Comparison of ENCODE assay signal across 8 cellular contexts in the genomic region with DNA sequence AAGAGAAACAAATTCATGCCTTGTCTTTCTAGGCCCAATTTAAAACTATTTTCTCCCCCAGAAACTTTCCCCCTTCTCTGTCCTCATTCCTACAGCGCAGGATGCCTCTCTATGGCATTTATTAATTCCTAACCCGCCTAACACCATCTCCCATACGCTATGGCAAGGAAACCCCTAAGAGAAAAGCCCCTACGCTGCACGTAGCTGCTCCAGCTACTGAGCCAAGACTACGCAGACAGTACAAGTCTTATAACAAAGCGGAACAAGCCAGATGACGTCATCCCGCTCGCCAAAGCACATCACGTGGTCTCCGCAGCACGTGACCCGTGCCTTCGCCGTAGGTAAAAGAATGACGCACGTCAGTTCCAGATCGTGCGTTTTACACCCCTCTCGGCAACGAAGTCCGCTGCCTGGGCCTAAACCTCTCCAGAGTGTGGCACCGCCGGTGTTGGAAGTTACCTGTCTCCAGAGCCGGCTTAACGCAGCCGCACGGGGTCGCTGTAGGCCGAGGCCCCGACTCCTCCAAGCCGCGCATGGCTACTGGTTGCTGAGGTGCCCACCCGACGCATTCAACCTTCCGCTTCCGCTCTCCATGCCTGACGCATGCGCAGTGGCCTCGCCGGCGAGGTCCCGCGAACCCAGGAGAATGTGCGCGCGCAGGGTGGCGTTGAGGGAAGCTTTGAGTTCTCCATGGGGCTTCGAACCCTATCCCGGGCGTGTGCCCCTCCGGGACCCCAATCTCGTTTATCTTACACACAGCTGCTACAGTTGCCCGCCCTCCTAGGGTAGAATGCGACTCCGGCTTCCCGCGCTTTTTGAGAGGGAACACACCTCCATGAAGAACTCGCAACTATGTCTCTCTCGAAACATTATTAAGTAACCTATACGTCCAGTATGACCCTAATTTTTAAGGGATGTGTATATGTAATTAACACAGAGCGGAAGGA. TPM values are rescaled to one million over a fixed set of nuclear protein-coding genes. Genes with fewer than 3 reads are reported as not detected.
DNase-seq lines count a peak whose midpoint lies in the region; ATAC-seq and TF ChIP-seq lines count a peak whose summit lies in the region.

A gene with protein sequence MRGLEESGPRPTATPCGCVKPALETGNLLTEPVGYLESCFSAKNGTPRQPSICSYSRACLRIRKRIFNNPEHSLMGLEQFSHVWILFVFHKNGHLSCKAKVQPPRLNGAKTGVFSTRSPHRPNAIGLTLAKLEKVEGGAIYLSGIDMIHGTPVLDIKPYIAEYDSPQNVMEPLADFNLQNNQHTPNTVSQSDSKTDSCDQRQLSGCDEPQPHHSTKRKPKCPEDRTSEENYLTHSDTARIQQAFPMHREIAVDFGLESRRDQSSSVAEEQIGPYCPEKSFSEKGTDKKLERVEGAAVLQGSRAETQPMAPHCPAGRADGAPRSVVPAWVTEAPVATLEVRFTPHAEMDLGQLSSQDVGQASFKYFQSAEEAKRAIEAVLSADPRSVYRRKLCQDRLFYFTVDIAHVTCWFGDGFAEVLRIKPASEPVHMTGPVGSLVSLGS (minus strand): TSS at position 542 of the 947 bp plus-strand sequence. CDS start 7 bp downstream, at position 535.

- peak; percentile 89 for TF ChIP-seq POLR2A in ovary (IDR thresholded peaks at IDR 0.05)
- peak; percentile 59 to 92 for TF ChIP-seq POLR2A in thyroid gland (IDR thresholded peaks at IDR 0.05)

- peak; percentile 76 for TF ChIP-seq CTCF in GM12865 (IDR thresholded peaks at IDR 0.05; ENCODE audit: insufficient read depth, low read depth, low read length, missing control alignments)
- TF ChIP-seq CTCF in ovary (IDR thresholded peaks at IDR 0.05): peak; percentile 33 to 85 (median 59)
- TF ChIP-seq CTCF in thyroid gland (IDR thresholded peaks at IDR 0.05): peak in 5 of 6 experiments; percentile 11 to 82 (median 68)

- H3K36me3 ChIP-seq in ovary: no peaks in the 10 kb centered on the region
- no peaks in the 10 kb centered on the region for H3K36me3 ChIP-seq in thyroid gland

- WGBS in ovary, 3 donors: 0 to 1% (median 1%) methylated on average over 63 of the region's 63 CpGs
- WGBS in thyroid gland, 2 donors: 1% methylated on average over 41 to 53 of the region's 63 CpGs

- ATAC-seq in HG02642 (IDR thresholded peaks at IDR 0.05; ENCODE audit: poor library complexity, unreplicated experiment) (peak; percentile 88), Right ventricle myocardium inferior (peak; percentile 96)

- H3K4me3 Mint-ChIP-seq in activated naive CD8-positive, alpha-beta T cell treated with anti-CD3 and anti-CD28 coated beads for 36 hours: peak within 1 kb of the TSS; percentile 91

- no peaks in the 10 kb centered on the region for H3K4me1 ChIP-seq in ovary (ENCODE audit: insufficient read depth)
- H3K4me1 ChIP-seq in thyroid gland: peaks cover 24 to 25% of the 10 kb centered on the region in 2 donors

- H3K27ac Mint-ChIP-seq in activated naive CD8-positive, alpha-beta T cell treated with anti-CD3 and anti-CD28 coated beads for 36 hours: peak within 1 kb of the TSS; percentile 97

- peaks cover 45% of the 10 kb centered on the region for H3K4me1 Mint-ChIP-seq in activated naive CD8-positive, alpha-beta T cell treated with anti-CD3 and anti-CD28 coated beads for 36 hours

- intact Hi-C loops in Right ventricle myocardium inferior (cut with DNase I): loop anchor here (1.0 to 10.0 kb wide), 5 partner anchors 115 to 333 kb away; a partner anchor contains a TSS
- intact Hi-C loops in ovary (cut with DNase I): loop anchor here (2.0 to 10.0 kb wide), 8 partner anchors 60 to 343 kb away; a partner anchor contains a TSS
- intact Hi-C loops in thyroid gland (cut with DNase I): loop anchor here (5.0 kb wide), 1 partner anchor 60 kb away; a partner anchor contains a TSS

- H3K9me3 Mint-ChIP-seq in activated naive CD8-positive, alpha-beta T cell treated with anti-CD3 and anti-CD28 coated beads for 36 hours: no peaks in the 10 kb centered on the region

- H3K9me3 ChIP-seq in ovary (no peaks in the 10 kb centered on the region), thyroid gland (no peaks in the 10 kb centered on the region)

- DNase-seq in GM12865 (ENCODE audit: low read depth): peak; percentile 99
- DNase-seq in NCI-H1105 (lab: John Stamatoyannopoulos, UW): peak; percentile 95
- DNase-seq in SKM-1 treated with dmso at 0.1 percent for 144 hours (lab: John Stamatoyannopoulos, UW; ENCODE audit: unreplicated experiment): peak; percentile 68
- DNase-seq in activated naive CD8-positive, alpha-beta T cell treated with anti-CD3 and anti-CD28 coated beads for 36 hours: peak; percentile 97
- peak; percentile 99 for DNase-seq in Right ventricle myocardium inferior (ENCODE audit: missing footprints)
- peak; percentile 97 to 99 (median 98) for DNase-seq in ovary
- peak; percentile 97 for DNase-seq in thyroid gland

- peak within 1 kb of the TSS; percentile 95 to 97 for H3K27ac ChIP-seq in ovary
- peak within 1 kb of the TSS; percentile 89 to 100 (median 96) for H3K27ac ChIP-seq in thyroid gland

- peaks cover 8% of the 10 kb centered on the region for H3K27me3 Mint-ChIP-seq in activated naive CD8-positive, alpha-beta T cell treated with anti-CD3 and anti-CD28 coated beads for 36 hours

- peak within 1 kb of the TSS; percentile 70 for H3K4me3 ChIP-seq in GM12865 (ENCODE audit: low read depth, low read length)
- peak within 1 kb of the TSS; percentile 72 for H3K4me3 ChIP-seq in ovary
- peak within 1 kb of the TSS; percentile 29 to 50 (median 45) for H3K4me3 ChIP-seq in thyroid gland (replicated peaks in 1 of 3)

- TF ChIP-seq EP300 in ovary (IDR thresholded peaks at IDR 0.05): peak; percentile 73

- H3K27me3 ChIP-seq in ovary (no peaks in the 10 kb centered on the region), thyroid gland (no peaks in the 10 kb centered on the region)

- H3K36me3 Mint-ChIP-seq in activated naive CD8-positive, alpha-beta T cell treated with anti-CD3 and anti-CD28 coated beads for 36 hours: peaks cover 14% of the 10 kb centered on the region

RNA-seq across cellular contexts. Expression of the gene that starts here (rescaled TPM):
- 10 to 100 TPM; 17.7 to 18.1 TPM for total RNA-seq in activated naive CD8-positive, alpha-beta T cell treated with anti-CD3 and anti-CD28 coated beads for 36 hours
- 6.5 TPM for total RNA-seq in Right ventricle myocardium inferior
- 10 to 100 TPM; 11.5 to 19.4 (median 15.3) TPM for total RNA-seq in ovary
- polyA plus RNA-seq in ovary: 10 to 100 TPM; 12.6 to 25.3 TPM
- total RNA-seq in thyroid gland: 10 to 100 TPM; 56.6 to 81.6 (median 59.0) TPM

Comparison
In these comparisons a context has a peak if more than half of its experiments do, and no peak if none do; other contexts are left out.
1. Peak in every context shown above with its lines: DNase-seq, ATAC-seq, H3K4me3 ChIP-seq and H3K27ac ChIP-seq.